ENCODE assay signal across 8 cellular contexts in genomic region chr2:187581125-187581896, GRCh38. TPM values are rescaled to one million over a fixed set of nuclear protein-coding genes. Genes with fewer than 3 reads are reported as not detected.
DNase-seq lines count a peak whose midpoint lies in the region; ATAC-seq, FAIRE-seq and TF ChIP-seq lines count a peak whose summit lies in the region.

No MANE protein-coding gene starts in this region.

- no peaks in the 10 kb centered on the region for H3K4me1 ChIP-seq in breast epithelium
- no peaks in the 10 kb centered on the region for H3K4me1 ChIP-seq in lung (ENCODE audit: control insufficient read depth in 2 of 2, insufficient read depth in 2 of 2, low read length in 2 of 2)
- no peaks in the 10 kb centered on the region for H3K4me1 ChIP-seq in effector memory CD4-positive, alpha-beta T cell (ENCODE audit: control insufficient read depth, insufficient read depth, low read length, poor library complexity, severe bottlenecking)

- ATAC-seq in HG02973 (IDR thresholded peaks at IDR 0.05; ENCODE audit: unreplicated experiment) = peak; percentile 58
- ATAC-seq in lung (ENCODE audit: insufficient read depth, low FRiP score) = peak; percentile 36

- H3K27ac ChIP-seq in AG04450 (ENCODE audit: low read depth, low read length) (no peak overlapping the region), breast epithelium (no peak overlapping the region), lung (ENCODE audit: low read depth in 1 of 2, low read length in 1 of 2) (no peak overlapping the region)
- no peak overlapping the region for H3K27ac ChIP-seq in effector memory CD4-positive, alpha-beta T cell (ENCODE audit: insufficient read depth, low read length, poor library complexity, severe bottlenecking)

- POLR2A ChIA-PET in AG04450 (lab: Yijun Ruan, JAX) = no interaction called here

- CTCF ChIA-PET in AG04450 (lab: Charles Lee) = interaction anchor here (0.5 to 11.9 kb wide), 97 partner anchors 8 to 1836 kb away, joined by 3 to 792 read pairs (median 5); partner anchors contain the start of gene TFPI

- H3K9me3 ChIP-seq in AG04450 (ENCODE audit: control insufficient read depth, insufficient read depth, low read length) (no peaks in the 10 kb centered on the region), breast epithelium (no peaks in the 10 kb centered on the region), lung (ENCODE audit: control insufficient read depth in 2 of 2, insufficient read depth in 1 of 2, low read length in 1 of 2) (no peaks in the 10 kb centered on the region)
- H3K9me3 ChIP-seq in effector memory CD4-positive, alpha-beta T cell (ENCODE audit: control insufficient read depth, low read length) = no peaks in the 10 kb centered on the region

- H3K27me3 ChIP-seq in AG04450 (ENCODE audit: control insufficient read depth, insufficient read depth, low read length) = no peaks in the 10 kb centered on the region
- no peaks in the 10 kb centered on the region for H3K27me3 ChIP-seq in breast epithelium
- no peaks in the 10 kb centered on the region for H3K27me3 ChIP-seq in lung (ENCODE audit: control insufficient read depth, insufficient read depth)
- H3K27me3 ChIP-seq in effector memory CD4-positive, alpha-beta T cell (replicated peaks; ENCODE audit: control insufficient read depth, insufficient read depth, low read length, poor library complexity, severe bottlenecking) = no peaks in the 10 kb centered on the region

- no peak for TF ChIP-seq POLR2A in breast epithelium (IDR thresholded peaks at IDR 0.05)

- no peak for FAIRE-seq in urothelium cell line (lab: Jason Lieb, UNC)

- TF ChIP-seq CTCF in AG04450 (IDR thresholded peaks at IDR 0.05; ENCODE audit: low read depth, low read length) (peak; percentile 70), GM12865 (IDR thresholded peaks at IDR 0.05; ENCODE audit: insufficient read depth, low read depth, low read length, missing control alignments) (peak; percentile 56), breast epithelium (IDR thresholded peaks at IDR 0.05) (peak; percentile 70 to 80 (median 71)), lung (IDR thresholded peaks at IDR 0.05; ENCODE audit: control extremely low read depth, extremely low read depth) (peak; percentile 53)

- no peak overlapping the region; the same call in 1 of the 2 replicates for H3K4me3 ChIP-seq in AG04450 (ENCODE audit: low read depth, low read length)
- H3K4me3 ChIP-seq in GM12865 (ENCODE audit: low read depth, low read length) = no peak overlapping the region
- H3K4me3 ChIP-seq in breast epithelium = peak overlapping the region; percentile 6 to 43 (median 17)
- no peak overlapping the region for H3K4me3 ChIP-seq in lung
- H3K4me3 ChIP-seq in effector memory CD4-positive, alpha-beta T cell (ENCODE audit: insufficient read depth, low read depth, low read length, poor library complexity, severe bottlenecking) = no peak overlapping the region

- no peaks in the 10 kb centered on the region for H3K36me3 ChIP-seq in breast epithelium
- H3K36me3 ChIP-seq in lung (ENCODE audit: control insufficient read depth in 2 of 2, insufficient read depth in 2 of 2, low read length in 2 of 2) = no peaks in the 10 kb centered on the region
- H3K36me3 ChIP-seq in effector memory CD4-positive, alpha-beta T cell (ENCODE audit: control insufficient read depth, insufficient read depth, low read length) = no peaks in the 10 kb centered on the region

- DNase-seq in AG04450 (ENCODE audit: low read depth, low spot score) (no peak), GM12865 (ENCODE audit: low read depth) (peak; percentile 59), NCI-H69 (lab: John Stamatoyannopoulos, UW) (peak; percentile 76), breast epithelium (ENCODE audit: low spot score in 2 of 2) (no peak), lung (ENCODE audit: low spot score) (no peak), urothelium cell line (ENCODE audit: low spot score) (peak; percentile 14)
- DNase-seq in effector memory CD4-positive, alpha-beta T cell = no peak

- intact Hi-C loops in breast epithelium (cut with DNase I; ENCODE audit: low total_unique reads) = loop anchor here (10.0 kb wide), 1 partner anchor 933 kb away; no protein-coding TSS in a partner anchor

- WGBS in lung, 2 donors = 6 to 7% methylated on average over 4 of the region's 4 CpGs

RNA-seq across cellular contexts. Expression of gene TFPI, which starts 27.1 kb away (rescaled TPM):
- polyA plus RNA-seq in AG04450 (2011; rRNA removed) = 73.2 and 91.2 TPM in 2 replicates
- 44.5 and 77.2 TPM in 2 replicates for polyA minus RNA-seq in AG04450 (2011; rRNA and poly(A)+ RNA removed)
- total RNA-seq in breast epithelium = 100 to 1,000 TPM in 1 of 3 donors, 10 to 100 TPM in 2; 52.4 to 105 (median 90.1) TPM
- 100 to 1,000 TPM; 247 to 253 TPM for total RNA-seq in lung
- polyA plus RNA-seq in lung = 100 to 1,000 TPM; 169 to 227 TPM

Comparison
In these comparisons a context has a peak if more than half of its experiments do, and no peak if none do; other contexts are left out.
1. DNase-seq: peak in GM12865 (single experiment), NCI-H69 (single experiment) and urothelium cell line (single experiment); none in AG04450 (single experiment), breast epithelium (0 of 2), lung (single experiment) and effector memory CD4-positive, alpha-beta T cell (0 of 3).
2. H3K4me3 ChIP-seq: peak in breast epithelium (3 of 3); none in AG04450 (single experiment), GM12865 (single experiment), lung (single experiment) and effector memory CD4-positive, alpha-beta T cell (single experiment).
3. Peak in every context shown above with its lines, with median percentiles within 50 percentile points of each other: CTCF ChIP-seq.